Comparison of ENCODE assay signal across 20 cellular contexts in the genomic region with DNA sequence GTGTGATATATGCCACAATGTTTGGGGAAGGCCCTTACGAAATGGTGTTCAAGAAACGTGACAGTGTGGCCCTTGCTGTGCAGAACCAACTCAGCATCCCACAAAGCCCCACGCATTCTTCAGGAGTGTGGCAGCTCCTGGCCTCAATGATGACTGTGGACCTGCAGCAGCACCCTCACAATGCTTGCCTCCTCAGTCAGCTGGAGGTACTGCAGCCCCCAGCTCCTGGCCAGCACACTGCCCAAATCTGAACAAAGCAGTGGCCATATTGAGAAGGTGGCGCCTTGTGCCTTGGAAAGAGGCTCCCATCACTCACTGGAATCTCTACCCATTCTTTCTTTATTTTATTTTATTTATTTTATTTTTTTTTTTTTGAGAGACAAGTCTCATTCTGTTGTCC. TPM values are rescaled to one million over a fixed set of nuclear protein-coding genes. Genes with fewer than 3 reads are reported as not detected.
A peak's percentile ranks its signal among the peaks of the same experiment; 100 is the strongest.
DNase-seq lines count a peak whose midpoint lies in the region; ATAC-seq, FAIRE-seq and TF ChIP-seq lines count a peak whose summit lies in the region.
"Had no signal": no experiment of that assay in that cellular context is flagged by ENCODE, and none has a peak within 500 bp of the region (broad histone marks: within the 10 kb centered on the region; RNA-seq: fewer than 3 reads in every experiment).

No MANE protein-coding gene starts in this region.

- H3K9me3 ChIP-seq in DND-41 (ENCODE audit: insufficient read depth, low read length, severe bottlenecking) = no peaks in the 10 kb centered on the region
- no peaks in the 10 kb centered on the region for H3K9me3 ChIP-seq in neural progenitor cell (ENCODE audit: low read depth)
- no peaks in the 10 kb centered on the region for H3K9me3 ChIP-seq in MG63
- H3K9me3 ChIP-seq: body of pancreas, left lung, prostate gland had no signal

- H3K4me3 Mint-ChIP-seq in neural progenitor cell (no peak overlapping the region), T-cell (no peak overlapping the region)
- H3K4me3 Mint-ChIP-seq: T-helper 2 cell treated with Interferon-gamma antibody and Interleukin-4, amounts not matched to agents 5 μg/mL and 100 μg/mL, for 36 hours had no signal

- H3K79me2 ChIP-seq in DND-41 (ENCODE audit: insufficient read depth, low read length) (peaks cover 52% of the 10 kb centered on the region), neural progenitor cell (ENCODE audit: low read depth) (no peaks in the 10 kb centered on the region)

- ATAC-seq in DND-41 (ENCODE audit: insufficient read depth, low read depth) (peak; percentile 58; the same call in 2 of the 3 replicates), GM18873 (IDR thresholded peaks at IDR 0.05; ENCODE audit: low FRiP score, unreplicated experiment) (no peak), T-cell (replicated peaks in 1 of 4) (no peak)
- ATAC-seq: body of pancreas, left lung, Right ventricle myocardium inferior had no signal

- H3K27ac Mint-ChIP-seq in neural progenitor cell (no peak overlapping the region), T-cell (no peak overlapping the region)
- H3K27ac Mint-ChIP-seq: T-helper 2 cell treated with Interferon-gamma antibody and Interleukin-4, amounts not matched to agents 5 μg/mL and 100 μg/mL, for 36 hours had no signal

- H2AFZ ChIP-seq in DND-41 (ENCODE audit: low read depth, low read length) = no peak overlapping the region
- H2AFZ ChIP-seq in neural progenitor cell (replicated peaks) = no peak overlapping the region

- CTCF ChIA-PET in HEK293T (lab: Yijun Ruan, JAX) = interaction anchor here (0.7 to 0.8 kb wide), 2 partner anchors 31 to 58 kb away, joined by 3 read pairs; no protein-coding TSS in a partner anchor
- CTCF ChIA-PET in T-cell (lab: Charles Lee) = interaction anchor here in 1 of 2 donors (0.6 kb wide), 1 partner anchor 41 kb away, joined by 3 read pairs; no protein-coding TSS in a partner anchor

- TF ChIP-seq CTCF in DND-41 (IDR thresholded peaks at IDR 0.05; ENCODE audit: borderline replicate concordance, extremely low read depth, low read length, poor library complexity, severe bottlenecking) = peak; percentile 26
- TF ChIP-seq CTCF in choroid plexus epithelial cell (conservative IDR thresholded peaks at IDR 0.05; ENCODE audit: low read depth, low read length) = peak; percentile 38
- no peak for TF ChIP-seq CTCF in neural progenitor cell (IDR thresholded peaks at IDR 0.05)

- no peak for TF ChIP-seq POLR2A in GM12892 (IDR thresholded peaks at IDR 0.05; ENCODE audit: low read depth, low read length)

- H3K9me3 Mint-ChIP-seq in neural progenitor cell = no peaks in the 10 kb centered on the region
- peaks cover 0 to 3% (median 2%) of the 10 kb centered on the region in 3 donors for H3K9me3 Mint-ChIP-seq in T-cell
- H3K9me3 Mint-ChIP-seq: T-helper 2 cell treated with Interferon-gamma antibody and Interleukin-4, amounts not matched to agents 5 μg/mL and 100 μg/mL, for 36 hours had no signal

- peaks cover 79% of the 10 kb centered on the region for H3K36me3 ChIP-seq in DND-41 (ENCODE audit: insufficient read depth, low read length)
- H3K36me3 ChIP-seq in neural progenitor cell = peaks cover 9% of the 10 kb centered on the region
- H3K36me3 ChIP-seq in MG63 = peaks cover under 1% of the 10 kb centered on the region; the same call in 1 of the 2 replicates
- H3K36me3 ChIP-seq: prostate gland had no signal

- H3K9ac ChIP-seq in DND-41 (ENCODE audit: low read depth, low read length) = no peak overlapping the region
- H3K9ac ChIP-seq in neural progenitor cell = no peak overlapping the region
- H3K9ac ChIP-seq: BLaER1 treated with 17β-estradiol and CSF1 and Interleukin-3, amounts not matched to agents 10 nM and 100 nM had no signal

- H3K27me3 Mint-ChIP-seq in neural progenitor cell (ENCODE audit: insufficient read depth, low read depth) (no peaks in the 10 kb centered on the region), T-cell (no peaks in the 10 kb centered on the region)

- H3F3A ChIP-seq in neural progenitor cell (ENCODE audit: low read depth) = no peaks in the 10 kb centered on the region

- no peaks in the 10 kb centered on the region for H3K4me1 Mint-ChIP-seq in neural progenitor cell
- no peaks in the 10 kb centered on the region for H3K4me1 Mint-ChIP-seq in T-cell

- peaks cover 7% of the 10 kb centered on the region; the same call in 1 of the 2 replicates for H4K20me1 ChIP-seq in DND-41 (ENCODE audit: insufficient read depth, low read length)
- no peaks in the 10 kb centered on the region for H4K20me1 ChIP-seq in neural progenitor cell (ENCODE audit: low read depth)
- H4K20me1 ChIP-seq: BLaER1 treated with 17β-estradiol and CSF1 and Interleukin-3, amounts not matched to agents 10 nM and 100 nM had no signal

- no peak for FAIRE-seq in GM12892 (lab: Jason Lieb, UNC)
- FAIRE-seq: GM12891 had no signal

- H3K36me3 Mint-ChIP-seq in neural progenitor cell (peaks cover 33% of the 10 kb centered on the region), T-cell (peaks cover 4% of the 10 kb centered on the region)

- H3K4me2 ChIP-seq in DND-41 (ENCODE audit: insufficient read depth, low read length) (no peak overlapping the region), neural progenitor cell (no peak overlapping the region)
- H3K4me2 ChIP-seq: BLaER1 treated with 17β-estradiol and CSF1 and Interleukin-3, amounts not matched to agents 10 nM and 100 nM had no signal

- H3K4me1 ChIP-seq in DND-41 (ENCODE audit: insufficient read depth, low read length) (no peaks in the 10 kb centered on the region), neural progenitor cell (no peaks in the 10 kb centered on the region)
- H3K4me1 ChIP-seq: BLaER1 treated with 17β-estradiol and CSF1 and Interleukin-3, amounts not matched to agents 10 nM and 100 nM; body of pancreas; left lung; prostate gland had no signal

- DNase-seq in DND-41 (no peak), HEK293T (ENCODE audit: extremely low spot score) (peak; percentile 28), choroid plexus epithelial cell (ENCODE audit: low read depth) (peak; percentile 14), neural progenitor cell (ENCODE audit: low spot score) (peak; percentile 5), MG63 (no peak), T-cell (no peak), GM12892 (ENCODE audit: insufficient read length) (no peak)
- DNase-seq: activated CD4-positive, alpha-beta T cell treated with anti-CD3 and anti-CD28 coated beads for 48 hours; activated naive CD4-positive, alpha-beta T cell treated with anti-CD3 and anti-CD28 coated beads, Interleukin-2, amount 50 U/mL, for 16 hours; body of pancreas; left lung; NCI-H1105 treated with DMSO at 0.1 percent for 48 hours; NCI-H2171 treated with DMSO at 0.1 percent for 48 hours; substantia nigra had no signal

- no peaks in the 10 kb centered on the region for H3K27me3 ChIP-seq in DND-41 (ENCODE audit: insufficient read depth, low read length, poor library complexity)
- no peaks in the 10 kb centered on the region for H3K27me3 ChIP-seq in neural progenitor cell
- no peaks in the 10 kb centered on the region for H3K27me3 ChIP-seq in MG63
- H3K27me3 ChIP-seq: BLaER1 treated with 17β-estradiol and CSF1 and Interleukin-3, amounts not matched to agents 10 nM and 100 nM; body of pancreas; left lung had no signal

- H3K27ac ChIP-seq in DND-41 (ENCODE audit: low read length) (no peak overlapping the region), neural progenitor cell (no peak overlapping the region)
- H3K27ac ChIP-seq: BLaER1 treated with 17β-estradiol and CSF1 and Interleukin-3, amounts not matched to agents 10 nM and 100 nM; body of pancreas; left lung; prostate gland had no signal

- H3K4me3 ChIP-seq in DND-41 (ENCODE audit: low read depth in 1 of 2, low read length in 2 of 2) = no peak overlapping the region
- H3K4me3 ChIP-seq in choroid plexus epithelial cell (ENCODE audit: low read depth, low read length) = no peak overlapping the region
- no peak overlapping the region for H3K4me3 ChIP-seq in neural progenitor cell
- no peak overlapping the region for H3K4me3 ChIP-seq in MG63
- H3K4me3 ChIP-seq: BLaER1 treated with 17β-estradiol and CSF1 and Interleukin-3, amounts not matched to agents 10 nM and 100 nM; body of pancreas; left lung; prostate gland had no signal

- POLR2A ChIA-PET in HEK293T (lab: Yijun Ruan, JAX) (no interaction called here), T-cell (lab: Charles Lee) (no interaction called here)

TF ChIP-seq in HEK293T, 16 proteins besides CTCF, POLR2A, EP300 and RAD21 (continues in another document):
- TF ChIP-seq L3MBTL2 (conservative IDR thresholded peaks at IDR 0.05) = no peak
- TF ChIP-seq ZNF384 (IDR thresholded peaks at IDR 0.05) = no peak
- TF ChIP-seq TARDBP (IDR thresholded peaks at IDR 0.05) = no peak
- no peak for TF ChIP-seq CTBP1 (IDR thresholded peaks at IDR 0.05; ENCODE audit: borderline replicate concordance)
- TF ChIP-seq ARNT (IDR thresholded peaks at IDR 0.05) = no peak
- TF ChIP-seq BHLHE40 (IDR thresholded peaks at IDR 0.05; ENCODE audit: borderline replicate concordance) = no peak
- TF ChIP-seq NFRKB (IDR thresholded peaks at IDR 0.05) = no peak

RNA-seq across cellular contexts. Expression of a gene that starts 10.4 kb away (rescaled TPM):
- total RNA-seq in neural progenitor cell (ENCODE audit: low replicate concordance) (55.2 and 66.9 TPM in 2 replicates), T-cell (1 to 10 TPM in 4 of 5 donors, under 1 TPM in 1; 0.99 to 4.0 (median 1.8) TPM)
- 14.3 and 75.1 TPM in 2 replicates for total RNA-seq in MG63 (2014; rRNA removed; shearing (Covaris generic); ENCODE audit: low replicate concordance)
- 26.2 TPM for polyA plus RNA-seq in GM12892 (2012; ENCODE audit: missing spikeins)

RNA-seq across cellular contexts. Expression of a gene that starts 15.3 kb away (rescaled TPM):
- total RNA-seq in neural progenitor cell (ENCODE audit: low replicate concordance) = 0.99 and 1.4 TPM in 2 replicates
- total RNA-seq in MG63 (2014; rRNA removed; shearing (Covaris generic); ENCODE audit: low replicate concordance) = 0.56 TPM in 1 of 2 replicates, not detected in the other
- 10 to 100 TPM in 4 of 5 donors, 1 to 10 TPM in 1; 8.8 to 12.5 (median 10.2) TPM for total RNA-seq in T-cell
- polyA plus RNA-seq in GM12892 (2012; ENCODE audit: missing spikeins) = 1.3 TPM

RNA-seq across cellular contexts. Expression of a gene that starts 42.6 kb away (rescaled TPM):
- total RNA-seq in neural progenitor cell (ENCODE audit: low replicate concordance) (29.0 and 35.1 TPM in 2 replicates), T-cell (10 to 100 TPM in 3 of 5 donors, 1 to 10 TPM in 2; 8.2 to 26.7 (median 10.0) TPM)
- 9.2 and 11.6 TPM in 2 replicates for total RNA-seq in MG63 (2014; rRNA removed; shearing (Covaris generic); ENCODE audit: low replicate concordance)
- 7.4 TPM for polyA plus RNA-seq in GM12892 (2012; ENCODE audit: missing spikeins)

RNA-seq across cellular contexts. Expression of a gene that starts 57.0 kb away (rescaled TPM):
- total RNA-seq in neural progenitor cell (ENCODE audit: low replicate concordance) (30.3 and 31.7 TPM in 2 replicates), T-cell (10 to 100 TPM; 21.7 to 54.1 (median 41.6) TPM)
- 39.1 and 42.2 TPM in 2 replicates for total RNA-seq in MG63 (2014; rRNA removed; shearing (Covaris generic); ENCODE audit: low replicate concordance)
- 0.45 TPM for polyA plus RNA-seq in GM12892 (2012; ENCODE audit: missing spikeins)

RNA-seq across cellular contexts. Expression of a gene that starts 57.2 kb away (rescaled TPM):
- total RNA-seq in neural progenitor cell (ENCODE audit: low replicate concordance) (130 and 170 TPM in 2 replicates), T-cell (100 to 1,000 TPM; 211 to 322 (median 291) TPM)
- total RNA-seq in MG63 (2014; rRNA removed; shearing (Covaris generic); ENCODE audit: low replicate concordance) = 110 and 159 TPM in 2 replicates
- 499 TPM for polyA plus RNA-seq in GM12892 (2012; ENCODE audit: missing spikeins)

Comparison
In these comparisons a context has a peak if more than half of its experiments do, and no peak if none do; other contexts are left out.
1. DNase-seq: peak in HEK293T (single experiment), choroid plexus epithelial cell (single experiment) and neural progenitor cell (single experiment); none in DND-41 (single experiment), MG63 (single experiment), T-cell (0 of 34) and GM12892 (single experiment).